Comparison of ENCODE assay signal across 8 cellular contexts in the genomic region with DNA sequence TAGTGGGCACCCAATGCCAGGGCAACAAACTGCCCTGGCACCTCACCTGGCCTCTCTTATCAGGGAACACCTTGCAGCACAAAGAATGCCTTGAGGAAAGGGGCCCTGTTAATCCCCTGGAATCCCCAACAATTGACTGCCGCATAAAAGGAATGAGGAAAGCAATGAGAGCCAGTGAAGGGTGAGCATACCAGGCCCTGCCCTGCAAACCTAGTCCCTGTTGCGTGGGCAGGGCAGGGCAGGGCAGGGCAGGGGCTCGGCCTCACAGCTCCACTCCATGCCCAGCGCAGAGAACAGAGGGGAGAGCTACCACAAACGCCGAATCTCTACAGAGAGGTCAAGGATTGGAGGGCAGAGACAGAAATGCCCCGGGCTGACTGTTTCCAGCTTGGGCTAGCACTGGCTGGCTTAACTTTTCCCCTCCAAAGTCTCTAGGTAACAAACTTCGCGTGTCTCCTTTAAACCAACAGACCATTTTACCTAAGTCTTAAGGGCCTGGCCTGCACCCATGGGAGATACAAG. TPM values are rescaled to one million over a fixed set of nuclear protein-coding genes. Genes with fewer than 3 reads are reported as not detected.
DNase-seq lines count a peak whose midpoint lies in the region; TF ChIP-seq lines count a peak whose summit lies in the region.

No MANE protein-coding gene starts in this region.

- H3K9me3 Mint-ChIP-seq in T-helper 2 cell treated with Interferon-gamma antibody and Interleukin-4, amounts not matched to agents 5 μg/mL and 100 μg/mL, for 36 hours: no peaks in the 10 kb centered on the region
- H3K9me3 Mint-ChIP-seq in neural crest cell: no peaks in the 10 kb centered on the region

- peaks cover 4% of the 10 kb centered on the region; the same call in 1 of the 2 replicates for H4K20me1 ChIP-seq in SU-DHL-6 (ENCODE audit: low read depth, low read length)

- intact Hi-C loops in esophagus squamous epithelium (cut with DNase I): no loop called here

- no peaks in the 10 kb centered on the region for H3K27me3 Mint-ChIP-seq in T-helper 2 cell treated with Interferon-gamma antibody and Interleukin-4, amounts not matched to agents 5 μg/mL and 100 μg/mL, for 36 hours (ENCODE audit: low read depth)
- H3K27me3 Mint-ChIP-seq in neural crest cell (ENCODE audit: low read depth): peaks cover 27% of the 10 kb centered on the region

- DNase-seq in T-helper 2 cell treated with Interferon-gamma antibody and Interleukin-4, amounts not matched to agents 5 μg/mL and 100 μg/mL, for 36 hours (ENCODE audit: low spot score): no peak
- DNase-seq in T-helper 2 cell (no peak), esophagus squamous epithelium (lab: John Stamatoyannopoulos, UW) (no peak), neural crest cell (ENCODE audit: low read depth, low spot score) (no peak), putamen (ENCODE audit: low spot score) (no peak), NK-92 (lab: John Stamatoyannopoulos, UW; ENCODE audit: unreplicated experiment) (no peak)
- DNase-seq in stimulated activated CD4-positive, alpha-beta T cell treated with anti-CD3 and anti-CD28 coated beads, Interleukin-2, amount 100 ng/mL, for 48 hours: no peak

- peak overlapping the region; percentile 85 for H3K4me2 ChIP-seq in SU-DHL-6 (ENCODE audit: low read depth, low read length, poor library complexity, severe bottlenecking)

- WGBS in esophagus squamous epithelium, 2 donors: 2 to 6% methylated on average over 9 of the region's 9 CpGs

- peak overlapping the region; percentile 87 for H3K27ac Mint-ChIP-seq in T-helper 2 cell treated with Interferon-gamma antibody and Interleukin-4, amounts not matched to agents 5 μg/mL and 100 μg/mL, for 36 hours
- no peak overlapping the region for H3K27ac Mint-ChIP-seq in neural crest cell (ENCODE audit: unreplicated experiment)

- no peak overlapping the region for H2AFZ ChIP-seq in SU-DHL-6 (ENCODE audit: low read depth, low read length, severe bottlenecking)

- H3K36me3 ChIP-seq in SU-DHL-6 (ENCODE audit: low read length): no peaks in the 10 kb centered on the region
- peaks cover 0 to 11% (median 0%) of the 10 kb centered on the region in 3 donors for H3K36me3 ChIP-seq in esophagus squamous epithelium

- TF ChIP-seq POLR2A in esophagus squamous epithelium (IDR thresholded peaks at IDR 0.05): peak in 3 of 4 donors; percentile 63 to 90 (median 76)

- H3F3A ChIP-seq in SU-DHL-6 (ENCODE audit: insufficient read depth): no peaks in the 10 kb centered on the region; the same call in 1 of the 2 replicates

- peaks cover 45% of the 10 kb centered on the region for H3K4me1 Mint-ChIP-seq in T-helper 2 cell treated with Interferon-gamma antibody and Interleukin-4, amounts not matched to agents 5 μg/mL and 100 μg/mL, for 36 hours (ENCODE audit: low read depth)
- peaks cover 19% of the 10 kb centered on the region for H3K4me1 Mint-ChIP-seq in neural crest cell

- peaks cover 23% of the 10 kb centered on the region for H3K36me3 Mint-ChIP-seq in T-helper 2 cell treated with Interferon-gamma antibody and Interleukin-4, amounts not matched to agents 5 μg/mL and 100 μg/mL, for 36 hours (ENCODE audit: low read depth)
- H3K36me3 Mint-ChIP-seq in neural crest cell (ENCODE audit: low read depth): no peaks in the 10 kb centered on the region

- TF ChIP-seq CTCF in SU-DHL-6 (IDR thresholded peaks at IDR 0.05; ENCODE audit: insufficient read depth, low read length, poor library complexity, severe bottlenecking) (no peak), esophagus squamous epithelium (IDR thresholded peaks at IDR 0.05) (no peak), neural crest cell (conservative IDR thresholded peaks at IDR 0.05) (no peak)

- H3K9me2 ChIP-seq in SU-DHL-6 (replicated peaks; ENCODE audit: insufficient read depth, low read length): no peaks in the 10 kb centered on the region

- peak overlapping the region; percentile 82 for H3K9ac ChIP-seq in SU-DHL-6 (ENCODE audit: low read length)

- peak overlapping the region; percentile 86 for H3K4me3 Mint-ChIP-seq in T-helper 2 cell treated with Interferon-gamma antibody and Interleukin-4, amounts not matched to agents 5 μg/mL and 100 μg/mL, for 36 hours
- peak overlapping the region; percentile 88 for H3K4me3 Mint-ChIP-seq in neural crest cell

- H3K27me3 ChIP-seq in SU-DHL-6 (ENCODE audit: low read length): no peaks in the 10 kb centered on the region
- no peaks in the 10 kb centered on the region for H3K27me3 ChIP-seq in esophagus squamous epithelium

- H3K9me3 ChIP-seq in SU-DHL-6 (ENCODE audit: insufficient read depth, low read length) (no peaks in the 10 kb centered on the region), esophagus squamous epithelium (no peaks in the 10 kb centered on the region)

- peaks cover 61% of the 10 kb centered on the region for H3K79me2 ChIP-seq in SU-DHL-6 (ENCODE audit: insufficient read depth, low read length)

- H3K4me1 ChIP-seq in esophagus squamous epithelium: peaks cover 46 to 92% (median 57%) of the 10 kb centered on the region in 3 donors

- peak overlapping the region; percentile 78 for H3K4me3 ChIP-seq in SU-DHL-6 (ENCODE audit: insufficient read depth, low read length, poor library complexity, severe bottlenecking)
- H3K4me3 ChIP-seq in esophagus squamous epithelium: peak overlapping the region; percentile 66 to 95 (median 89)

- H3K27ac ChIP-seq in SU-DHL-6 (ENCODE audit: low read depth, low read length) (peak overlapping the region; percentile 74), esophagus squamous epithelium (peak overlapping the region; percentile 98 to 100 (median 100))

RNA-seq across cellular contexts. Expression of gene ANXA11, which starts 1.1 kb away (rescaled TPM):
- total RNA-seq in esophagus squamous epithelium: 100 to 1,000 TPM; 131 to 243 (median 163) TPM
- total RNA-seq in neural crest cell: 25.7 and 36.6 TPM in 2 replicates
